21 cellular contexts compared by ENCODE assay signal in genomic region chr22:44939451-44939850, GRCh38.
DNase-seq lines count a peak whose midpoint lies in the region; ATAC-seq and TF ChIP-seq lines count a peak whose summit lies in the region.
"Had no signal": no experiment of that assay in that cellular context is flagged by ENCODE, and none has a peak within 500 bp of the region (broad histone marks: within the 10 kb centered on the region; RNA-seq: fewer than 3 reads in every experiment).

No MANE protein-coding gene starts in this region.

- ATAC-seq in Right ventricle myocardium inferior, result no peak
- ATAC-seq in right cardiac atrium, result no peak
- ATAC-seq in RWPE2 (ENCODE audit: low read depth), result no peak
- no peak for ATAC-seq in GM21786 (IDR thresholded peaks at IDR 0.05; ENCODE audit: unreplicated experiment)
- ATAC-seq: GM12878 had no signal

- peaks cover 2% of the 10 kb centered on the region for H3K9me3 Mint-ChIP-seq in glutamatergic neuron (ENCODE audit: unreplicated experiment)
- H3K9me3 Mint-ChIP-seq: CD8-positive, alpha-beta memory T cell had no signal

- peak overlapping the region; percentile 35 for H3K18ac ChIP-seq in neuronal stem cell (ENCODE audit: low read length)

- H2BK120ac ChIP-seq in neuronal stem cell (ENCODE audit: low read depth, low read length), result no peak overlapping the region

- no peak overlapping the region for H2BK5ac ChIP-seq in neuronal stem cell (ENCODE audit: low read length)

- H3K36me3 ChIP-seq in RWPE2 (ENCODE audit: low read depth) (no peaks in the 10 kb centered on the region), neuronal stem cell (replicated peaks in 1 of 2; ENCODE audit: control insufficient read depth in 2 of 2, insufficient read depth in 2 of 2, low read length in 2 of 2) (peaks cover 1 to 42% of the 10 kb centered on the region in 2 donors), spleen (no peaks in the 10 kb centered on the region)
- H3K36me3 ChIP-seq: BLaER1 had no signal

- peak overlapping the region; percentile 61 for H3K23ac ChIP-seq in neuronal stem cell (ENCODE audit: low read depth, low read length, poor library complexity)

- H3K27me3 ChIP-seq in right cardiac atrium (ENCODE audit: control insufficient read depth, insufficient read depth), result no peaks in the 10 kb centered on the region
- H3K27me3 ChIP-seq in RWPE2 (ENCODE audit: insufficient read depth, poor library complexity, severe bottlenecking), result peaks cover 16% of the 10 kb centered on the region
- H3K27me3 ChIP-seq in neuronal stem cell (ENCODE audit: control insufficient read depth in 3 of 3, insufficient read depth in 3 of 3, low read depth in 1 of 3, low read length in 3 of 3), result no peaks in the 10 kb centered on the region
- peaks cover 0 to 55% (median 0%) of the 10 kb centered on the region in 7 donors for H3K27me3 ChIP-seq in spleen (replicated peaks in 1 of 7)
- H3K27me3 ChIP-seq: BLaER1 had no signal

- no peaks in the 10 kb centered on the region for H3K9me3 ChIP-seq in right cardiac atrium (ENCODE audit: control insufficient read depth, low read length)
- no peaks in the 10 kb centered on the region for H3K9me3 ChIP-seq in RWPE2 (ENCODE audit: severe bottlenecking)
- H3K9me3 ChIP-seq in neuronal stem cell (replicated peaks in 1 of 2; ENCODE audit: control insufficient read depth in 2 of 2, insufficient read depth in 1 of 2, low read depth in 1 of 2, low read length in 2 of 2), result no peaks in the 10 kb centered on the region
- no peaks in the 10 kb centered on the region for H3K9me3 ChIP-seq in spleen
- H3K9me3 ChIP-seq: BLaER1 had no signal

- TF ChIP-seq CTCF in RWPE2 (IDR thresholded peaks at IDR 0.05; ENCODE audit: poor library complexity, severe bottlenecking) (no peak), glutamatergic neuron (IDR thresholded peaks at IDR 0.05; ENCODE audit: partially characterized antibody, unreplicated experiment) (no peak), spleen (IDR thresholded peaks at IDR 0.05 in 8 of 11, conservative IDR thresholded peaks at IDR 0.05 in 3 of 11) (no peak)

- TF ChIP-seq POLR2A in spleen (IDR thresholded peaks at IDR 0.05), result no peak

- 79% methylated on average over 11 of the region's 11 CpGs for WGBS in right cardiac atrium
- WGBS in neuronal stem cell (ENCODE audit: extremely low coverage in 2 of 2, insufficient read length in 2 of 2, insufficient replicate concordance in 1 of 2), 2 donors, result no CpG with 5 or more reads among the region's 11 CpGs
- 73 to 82% (median 75%) methylated on average over 11 of the region's 11 CpGs for WGBS in spleen, 5 donors

- no peak overlapping the region for H3K4ac ChIP-seq in neuronal stem cell (ENCODE audit: low read length)

- H3K27me3 Mint-ChIP-seq in glutamatergic neuron (ENCODE audit: unreplicated experiment), result peaks cover 14% of the 10 kb centered on the region
- H3K27me3 Mint-ChIP-seq: CD4-positive, CD25-positive, alpha-beta regulatory T cell had no signal

- H3K4me3 Mint-ChIP-seq in glutamatergic neuron (ENCODE audit: unreplicated experiment), result no peak overlapping the region
- H3K4me3 Mint-ChIP-seq: B cell; CD4-positive, CD25-positive, alpha-beta regulatory T cell; CD8-positive, alpha-beta memory T cell had no signal

- peak; percentile 50 for DNase-seq in Right ventricle myocardium inferior (ENCODE audit: missing footprints)
- no peak for DNase-seq in right cardiac atrium
- DNase-seq in RWPE2 (ENCODE audit: low spot score), result peak; percentile 39
- peak; percentile 11 for DNase-seq in glutamatergic neuron
- no peak for DNase-seq in neuronal stem cell (ENCODE audit: low spot score)
- no peak for DNase-seq in spleen
- no peak for DNase-seq in NCI-H187 treated with DMSO at 0.1 percent for 48 hours (lab: John Stamatoyannopoulos, UW)
- DNase-seq: CD4-positive, CD25-positive, alpha-beta regulatory T cell; CD8-positive, alpha-beta memory T cell; DMS 273 treated with DMSO at 0.1 percent for 48 hours; DMS79; EL; GDM1; GOT3; HCEC 1CT had no signal

- H3K79me1 ChIP-seq in neuronal stem cell (ENCODE audit: low read depth, low read length), result peaks cover 25% of the 10 kb centered on the region

- no peak overlapping the region for H3K4me3 ChIP-seq in right cardiac atrium (ENCODE audit: low read length)
- no peak overlapping the region for H3K4me3 ChIP-seq in RWPE2 (ENCODE audit: severe bottlenecking)
- no peak overlapping the region for H3K4me3 ChIP-seq in neuronal stem cell (ENCODE audit: low read length in 2 of 2)
- H3K4me3 ChIP-seq in spleen, result no peak overlapping the region
- H3K4me3 ChIP-seq: BLaER1, GM12878 had no signal

- H2BK12ac ChIP-seq in neuronal stem cell (ENCODE audit: low read length), result no peak overlapping the region

- intact Hi-C loops in Right ventricle myocardium inferior (cut with DNase I), result no loop called here
- intact Hi-C loops in right cardiac atrium (cut with DNase I), result no loop called here
- intact Hi-C loops in spleen (cut with DNase I; ENCODE audit: low total_unique reads), result no loop called here

- no peak overlapping the region for H2AK5ac ChIP-seq in neuronal stem cell (ENCODE audit: low read depth, low read length)

- H3K9ac ChIP-seq in neuronal stem cell (ENCODE audit: low read depth, low read length, poor library complexity), result no peak overlapping the region
- H3K9ac ChIP-seq: BLaER1 had no signal

- no peak overlapping the region for H4K91ac ChIP-seq in neuronal stem cell (ENCODE audit: low read depth, low read length, poor library complexity)

- no peak overlapping the region for H3K27ac Mint-ChIP-seq in glutamatergic neuron (ENCODE audit: unreplicated experiment)
- H3K27ac Mint-ChIP-seq: B cell; CD4-positive, CD25-positive, alpha-beta regulatory T cell; CD8-positive, alpha-beta memory T cell had no signal

- H4K8ac ChIP-seq in neuronal stem cell (ENCODE audit: low read depth, low read length), result no peak overlapping the region

- H3K4me1 ChIP-seq in right cardiac atrium (ENCODE audit: control insufficient read depth, insufficient read depth, low read length) (no peaks in the 10 kb centered on the region), RWPE2 (ENCODE audit: insufficient read depth, poor library complexity, severe bottlenecking) (no peaks in the 10 kb centered on the region), neuronal stem cell (ENCODE audit: control insufficient read depth in 2 of 2, insufficient read depth in 1 of 2, low read depth in 1 of 2, low read length in 2 of 2) (peaks cover 5 to 18% of the 10 kb centered on the region in 2 donors), spleen (no peaks in the 10 kb centered on the region)

- H3K4me2 ChIP-seq in neuronal stem cell (ENCODE audit: insufficient read depth, low read length, poor library complexity, severe bottlenecking), result no peak overlapping the region
- H3K4me2 ChIP-seq: BLaER1 had no signal

- H2AFZ ChIP-seq in neuronal stem cell (ENCODE audit: low read length), result no peak overlapping the region

- peak overlapping the region; percentile 54 for H2BK15ac ChIP-seq in neuronal stem cell (ENCODE audit: low read length)

- no peaks in the 10 kb centered on the region for H3K36me3 Mint-ChIP-seq in glutamatergic neuron (ENCODE audit: unreplicated experiment)
- H3K36me3 Mint-ChIP-seq: CD4-positive, CD25-positive, alpha-beta regulatory T cell; CD8-positive, alpha-beta memory T cell had no signal

- H3K4me1 Mint-ChIP-seq in glutamatergic neuron (ENCODE audit: low read depth, unreplicated experiment), result peaks cover 19% of the 10 kb centered on the region
- H3K4me1 Mint-ChIP-seq: B cell; CD4-positive, CD25-positive, alpha-beta regulatory T cell; CD8-positive, alpha-beta memory T cell had no signal

- peak overlapping the region; percentile 75 for H3K14ac ChIP-seq in neuronal stem cell (ENCODE audit: low read length)

- H3K27ac ChIP-seq in right cardiac atrium (ENCODE audit: low read length) (no peak overlapping the region), RWPE2 (ENCODE audit: poor library complexity, severe bottlenecking) (no peak overlapping the region), neuronal stem cell (replicated peaks; ENCODE audit: low read length) (no peak overlapping the region), spleen (no peak overlapping the region)
- H3K27ac ChIP-seq: 22Rv1, BLaER1, C4-2B had no signal

Comparison
In these comparisons a context has a peak if more than half of its experiments do, and no peak if none do; other contexts are left out.
1. DNase-seq: peak in Right ventricle myocardium inferior (single experiment), RWPE2 (single experiment) and glutamatergic neuron (single experiment); none in right cardiac atrium (0 of 3), neuronal stem cell (single experiment), spleen (single experiment) and NCI-H187 treated with DMSO at 0.1 percent for 48 hours (single experiment).